In the genomic region with DNA sequence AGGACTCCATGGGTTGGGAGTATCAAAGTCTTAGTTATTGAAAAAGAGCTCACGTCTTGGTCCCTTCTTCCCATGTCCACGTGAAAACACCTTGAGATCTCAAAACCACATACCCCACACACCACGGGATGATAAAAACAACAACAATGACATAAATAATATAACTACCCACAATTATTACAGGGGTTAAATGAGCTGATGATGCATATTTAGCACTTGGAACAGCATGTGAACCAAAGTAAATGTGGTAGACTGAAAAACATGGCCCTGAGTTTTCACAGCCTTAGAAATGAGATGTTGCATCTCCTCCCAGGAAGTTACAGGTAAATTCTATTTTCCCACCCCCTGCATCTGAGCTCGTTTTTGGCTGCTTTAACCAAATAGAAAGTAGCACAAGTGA, we compare ENCODE assay signal across 7 cellular contexts.
"Had no signal": no experiment of that assay in that cellular context is flagged by ENCODE, and none has a peak within 500 bp of the region (broad histone marks: within the 10 kb centered on the region; RNA-seq: fewer than 3 reads in every experiment).

No MANE protein-coding gene starts in this region.

- H3K4me3 ChIP-seq: GM23338 had no signal

- H3K4me2 ChIP-seq: GM23338, KMS-11 had no signal

- DNase-seq: H7, HCEC 1CT, Karpas-422, KBM-7 had no signal

- H2AFZ ChIP-seq: GM23338 had no signal

- H3K9ac ChIP-seq: KMS-11 had no signal

- FAIRE-seq: HTR-8/SVneo had no signal

- ATAC-seq: GM23338 had no signal

- H3K27ac ChIP-seq: KMS-11 had no signal
